Comparison of ENCODE assay signal across 8 cellular contexts in genomic region chr1:155063550-155064108, GRCh38. TPM values are rescaled to one million over a fixed set of nuclear protein-coding genes. Genes with fewer than 3 reads are reported as not detected.
DNase-seq lines count a peak whose midpoint lies in the region; ATAC-seq and TF ChIP-seq lines count a peak whose summit lies in the region.

Gene EFNA4 (plus strand): TSS chr1:155063740. CDS start chr1:155063824, 84 bp downstream.

- intact Hi-C loops in Panc1 (cut with micrococcal nuclease; ENCODE audit: unreplicated experiment) (loop anchor here (1.0 kb wide), 1 partner anchor 21 kb away; no protein-coding TSS in a partner anchor), esophagus muscularis mucosa (cut with DNase I) (loop anchor here (5.0 kb wide), 1 partner anchor 101 kb away; the partner anchor contains the start of gene PYGO2)

- H3K9me3 ChIP-seq in CD8-positive, alpha-beta memory T cell (ENCODE audit: low read length): no peaks in the 10 kb centered on the region
- no peaks in the 10 kb centered on the region for H3K9me3 ChIP-seq in Panc1 (ENCODE audit: control insufficient read depth, insufficient read depth, low read depth, low read length)
- H3K9me3 ChIP-seq in esophagus muscularis mucosa: no peaks in the 10 kb centered on the region

- peak within 1 kb of the TSS; percentile 89 to 98 (median 95) for H3K4me3 Mint-ChIP-seq in CD8-positive, alpha-beta memory T cell
- H3K4me3 Mint-ChIP-seq in activated T-cell treated with anti-CD3 and anti-CD28 coated beads, Interleukin-2, amount 50 U/mL, for 4 hours: peak within 1 kb of the TSS; percentile 89
- peak within 1 kb of the TSS; percentile 77 to 98 (median 94) for H3K4me3 Mint-ChIP-seq in naive B cell
- peak within 1 kb of the TSS; percentile 85 to 88 for H3K4me3 Mint-ChIP-seq in stimulated activated naive B cell treated with anti-CD40 and anti-IgM and Interleukin-4, amounts not matched to agents 10 μg/mL and 1 μg/mL and 100 μg/mL, for 72 hours

- peaks cover 23 to 39% (median 33%) of the 10 kb centered on the region in 3 donors for H3K4me1 Mint-ChIP-seq in CD8-positive, alpha-beta memory T cell
- H3K4me1 Mint-ChIP-seq in activated T-cell treated with anti-CD3 and anti-CD28 coated beads, Interleukin-2, amount 50 U/mL, for 4 hours (ENCODE audit: low read depth): peaks cover 30% of the 10 kb centered on the region
- peaks cover 42 to 47% (median 46%) of the 10 kb centered on the region in 3 donors for H3K4me1 Mint-ChIP-seq in naive B cell
- peaks cover 31 to 52% of the 10 kb centered on the region in 2 donors for H3K4me1 Mint-ChIP-seq in stimulated activated naive B cell treated with anti-CD40 and anti-IgM and Interleukin-4, amounts not matched to agents 10 μg/mL and 1 μg/mL and 100 μg/mL, for 72 hours

- ATAC-seq in GM19397 (IDR thresholded peaks at IDR 0.05; ENCODE audit: unreplicated experiment): peak; percentile 56
- peak; percentile 83 for ATAC-seq in Panc1
- peak; percentile 87 to 91 for ATAC-seq in activated T-cell treated with anti-CD3 and anti-CD28 coated beads, Interleukin-2, amount 50 U/mL, for 4 hours
- peak; percentile 85 to 87 for ATAC-seq in naive B cell (ENCODE audit: low read depth in 2 of 2)
- ATAC-seq in stimulated activated naive B cell treated with anti-CD40 and anti-IgM and Interleukin-4, amounts not matched to agents 10 μg/mL and 1 μg/mL and 100 μg/mL, for 72 hours (replicated peaks): peak; percentile 88

- peak within 1 kb of the TSS; percentile 88 for H3K4me3 ChIP-seq in CD8-positive, alpha-beta memory T cell (ENCODE audit: low read length)
- H3K4me3 ChIP-seq in Panc1 (ENCODE audit: low read depth in 2 of 2, low read length in 2 of 2) (peak within 1 kb of the TSS; percentile 83 to 85), esophagus muscularis mucosa (peak within 1 kb of the TSS; percentile 65 to 89 (median 74))

- peak within 1 kb of the TSS; percentile 40 to 92 (median 80) for H3K27ac Mint-ChIP-seq in CD8-positive, alpha-beta memory T cell
- peak within 1 kb of the TSS; percentile 68 to 95 (median 93) for H3K27ac Mint-ChIP-seq in naive B cell
- peak within 1 kb of the TSS; percentile 70 for H3K27ac Mint-ChIP-seq in stimulated activated naive B cell treated with anti-CD40 and anti-IgM and Interleukin-4, amounts not matched to agents 10 μg/mL and 1 μg/mL and 100 μg/mL, for 72 hours

- H3K36me3 ChIP-seq in CD8-positive, alpha-beta memory T cell (ENCODE audit: insufficient read depth, low read length): no peaks in the 10 kb centered on the region
- no peaks in the 10 kb centered on the region; the same call in 1 of the 2 replicates for H3K36me3 ChIP-seq in Panc1 (ENCODE audit: control insufficient read depth, insufficient read depth, low read length)
- H3K36me3 ChIP-seq in esophagus muscularis mucosa: peaks cover 4 to 42% (median 34%) of the 10 kb centered on the region in 4 donors

- no peaks in the 10 kb centered on the region for H3K9me3 Mint-ChIP-seq in CD8-positive, alpha-beta memory T cell
- no peaks in the 10 kb centered on the region for H3K9me3 Mint-ChIP-seq in activated T-cell treated with anti-CD3 and anti-CD28 coated beads, Interleukin-2, amount 50 U/mL, for 4 hours
- no peaks in the 10 kb centered on the region for H3K9me3 Mint-ChIP-seq in naive B cell
- no peaks in the 10 kb centered on the region for H3K9me3 Mint-ChIP-seq in stimulated activated naive B cell treated with anti-CD40 and anti-IgM and Interleukin-4, amounts not matched to agents 10 μg/mL and 1 μg/mL and 100 μg/mL, for 72 hours

- peaks cover 0 to 24% (median 6%) of the 10 kb centered on the region in 3 donors for H3K36me3 Mint-ChIP-seq in CD8-positive, alpha-beta memory T cell
- H3K36me3 Mint-ChIP-seq in activated T-cell treated with anti-CD3 and anti-CD28 coated beads, Interleukin-2, amount 50 U/mL, for 4 hours (ENCODE audit: insufficient read depth): peaks cover 7% of the 10 kb centered on the region
- peaks cover 0 to 11% of the 10 kb centered on the region in 2 donors for H3K36me3 Mint-ChIP-seq in naive B cell
- H3K36me3 Mint-ChIP-seq in stimulated activated naive B cell treated with anti-CD40 and anti-IgM and Interleukin-4, amounts not matched to agents 10 μg/mL and 1 μg/mL and 100 μg/mL, for 72 hours: peaks cover 18 to 30% of the 10 kb centered on the region in 2 donors

- H3K27me3 Mint-ChIP-seq in CD8-positive, alpha-beta memory T cell: no peaks in the 10 kb centered on the region
- no peaks in the 10 kb centered on the region for H3K27me3 Mint-ChIP-seq in activated T-cell treated with anti-CD3 and anti-CD28 coated beads, Interleukin-2, amount 50 U/mL, for 4 hours (ENCODE audit: low read depth)
- peaks cover 0 to 4% (median 0%) of the 10 kb centered on the region in 3 donors for H3K27me3 Mint-ChIP-seq in naive B cell
- H3K27me3 Mint-ChIP-seq in stimulated activated naive B cell treated with anti-CD40 and anti-IgM and Interleukin-4, amounts not matched to agents 10 μg/mL and 1 μg/mL and 100 μg/mL, for 72 hours: peaks cover 0 to 4% of the 10 kb centered on the region in 2 donors

- POLR2A ChIA-PET in CD8-positive, alpha-beta memory T cell (lab: Charles Lee): interaction anchor here (1.0 to 3.5 kb wide), 2 partner anchors 21 to 127 kb away, joined by 4 to 15 read pairs; partner anchors contain the start of gene PMVK
- POLR2A ChIA-PET in Panc1 (lab: Charles Lee): no interaction called here

- peaks cover 34% of the 10 kb centered on the region for H3K4me1 ChIP-seq in CD8-positive, alpha-beta memory T cell (ENCODE audit: insufficient read depth, low read length)
- peaks cover 19% of the 10 kb centered on the region for H3K4me1 ChIP-seq in Panc1 (ENCODE audit: control insufficient read depth, insufficient read depth, low read length)
- peaks cover 37 to 46% (median 42%) of the 10 kb centered on the region in 4 donors for H3K4me1 ChIP-seq in esophagus muscularis mucosa

- H3K27ac ChIP-seq in CD8-positive, alpha-beta memory T cell (ENCODE audit: low read depth, low read length): peak within 1 kb of the TSS; percentile 65
- peak within 1 kb of the TSS; percentile 69 for H3K27ac ChIP-seq in Panc1 (ENCODE audit: low read length)
- H3K27ac ChIP-seq in esophagus muscularis mucosa (replicated peaks in 1 of 4): peak within 1 kb of the TSS; percentile 69 to 84 (median 80)

- DNase-seq in CD8-positive, alpha-beta memory T cell: peak; percentile 73 to 87 (median 80)
- peak; percentile 87 for DNase-seq in HPDE6-E6E7 (ENCODE audit: extremely low spot score)
- DNase-seq in Panc1 (ENCODE audit: low read depth, low spot score): no peak
- peak; percentile 73 for DNase-seq in activated T-cell treated with anti-CD3 and anti-CD28 coated beads, Interleukin-2, amount 50 U/mL, for 4 hours
- DNase-seq in esophagus muscularis mucosa (ENCODE audit: extremely low spot score): peak; percentile 97
- peak; percentile 86 for DNase-seq in naive B cell
- peak; percentile 75 for DNase-seq in stimulated activated naive B cell treated with anti-CD40 and anti-IgM and Interleukin-4, amounts not matched to agents 10 μg/mL and 1 μg/mL and 100 μg/mL, for 72 hours

- TF ChIP-seq POLR2A in esophagus muscularis mucosa (IDR thresholded peaks at IDR 0.05; ENCODE audit: low read depth): no peak

- CTCF ChIA-PET in CD8-positive, alpha-beta memory T cell (lab: Charles Lee): interaction anchor here (1.0 to 11.7 kb wide), 9 partner anchors 13 to 44 kb away, joined by 3 to 172 read pairs (median 7); partner anchors contain the start of gene EFNA3
- CTCF ChIA-PET in Panc1 (lab: Charles Lee): interaction anchor here (3.3 kb wide), 1 partner anchor 21 kb away, joined by 21 read pairs; no protein-coding TSS in a partner anchor

- WGBS in esophagus muscularis mucosa: under 1% methylated on average over 45 of the region's 57 CpGs

- no TSS peak for BruUV-seq in Panc1 (replicated peaks; lab: Mats Ljungman, UMichigan)

- TF ChIP-seq CTCF in Panc1 (IDR thresholded peaks at IDR 0.05): no peak
- peak in 1 of 3 experiments; percentile 1 for TF ChIP-seq CTCF in esophagus muscularis mucosa (IDR thresholded peaks at IDR 0.05)

- TF ChIP-seq EP300 in esophagus muscularis mucosa (IDR thresholded peaks at IDR 0.05): no peak

- in situ Hi-C loops in Panc1 (cut with HindIII; ENCODE audit: low pct_unique_long_range_greater_than_20kb, low sequenced_read_pairs): no loop called here

- H3K27me3 ChIP-seq in CD8-positive, alpha-beta memory T cell (ENCODE audit: insufficient read depth, low read length, poor library complexity, severe bottlenecking): no peaks in the 10 kb centered on the region
- H3K27me3 ChIP-seq in Panc1 (ENCODE audit: control insufficient read depth, insufficient read depth, low read length) (no peaks in the 10 kb centered on the region), esophagus muscularis mucosa (peaks cover 0 to 7% (median 0%) of the 10 kb centered on the region in 4 donors)

RNA-seq across cellular contexts. Expression of gene EFNA4, which starts in this region (rescaled TPM):
- 1 to 10 TPM; 3.4 to 3.7 TPM for total RNA-seq in CD8-positive, alpha-beta memory T cell
- 3.0 TPM for polyA plus RNA-seq in CD8-positive, alpha-beta memory T cell
- total RNA-seq in Panc1 (2021; ENCODE audit: unreplicated experiment) (8.0 TPM), esophagus muscularis mucosa (1 to 10 TPM in 3 of 4 donors, under 1 TPM in 1; 0.83 to 4.5 (median 3.2) TPM)
- 6.9 TPM for polyA plus RNA-seq in Panc1 (2012; ENCODE audit: insufficient read length)
- total RNA-seq in activated T-cell treated with anti-CD3 and anti-CD28 coated beads, Interleukin-2, amount 50 U/mL, for 4 hours: 1 to 10 TPM; 4.2 to 4.5 (median 4.3) TPM
- polyA plus RNA-seq in naive B cell (ENCODE audit: low read depth in 6 of 6): 1 to 10 TPM in 5 of 6 donors, not detected in 1; 2.6 to 6.0 (median 3.3) TPM
